24 cellular contexts compared by ENCODE assay signal in the genomic region with DNA sequence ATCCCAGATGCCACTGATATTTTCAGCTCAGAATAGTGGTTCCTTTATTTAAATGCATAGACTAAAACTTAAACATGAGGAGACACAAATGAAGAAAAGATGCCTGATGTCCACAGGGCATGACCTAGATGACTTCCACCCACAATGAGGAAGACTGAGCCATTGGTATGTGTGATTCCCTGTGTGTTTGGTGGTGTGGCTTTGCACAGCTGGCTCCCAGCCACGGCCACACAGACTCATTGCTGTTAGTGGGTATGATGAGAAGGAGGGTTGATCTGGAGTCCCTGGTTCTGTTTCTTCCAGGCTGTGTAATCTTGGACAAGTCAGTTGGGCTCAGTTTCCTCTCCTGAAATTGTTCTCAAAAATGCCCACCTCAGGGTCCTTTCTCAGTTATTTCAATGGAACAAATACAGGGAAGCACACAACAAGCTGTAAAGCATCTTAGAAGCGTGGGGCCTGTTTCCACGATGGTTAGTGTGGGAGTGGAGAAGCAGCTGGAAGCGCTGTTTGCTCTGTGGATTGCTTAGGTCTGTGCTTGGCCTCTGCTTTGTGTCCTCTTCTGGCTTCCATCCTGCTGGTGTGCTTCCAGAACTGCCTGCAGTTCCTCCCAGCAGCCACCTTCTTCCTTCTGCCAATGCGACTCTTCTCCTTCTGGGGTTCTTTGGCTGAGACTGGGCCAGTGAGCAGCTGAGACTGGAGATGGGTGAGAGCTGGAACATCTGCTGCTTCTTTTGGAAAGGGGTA.
A peak's percentile ranks its signal among the peaks of the same experiment; 100 is the strongest.
DNase-seq lines count a peak whose midpoint lies in the region; ATAC-seq and TF ChIP-seq lines count a peak whose summit lies in the region.
"Had no signal": no experiment of that assay in that cellular context is flagged by ENCODE, and none has a peak within 500 bp of the region (broad histone marks: within the 10 kb centered on the region; RNA-seq: fewer than 3 reads in every experiment).

No MANE protein-coding gene starts in this region.

- CTCF ChIA-PET in T-cell (lab: Charles Lee): no interaction called here

- no peaks in the 10 kb centered on the region for H3K9me3 ChIP-seq in ovary
- no peaks in the 10 kb centered on the region for H3K9me3 ChIP-seq in vagina
- H3K9me3 ChIP-seq: neutrophil had no signal

- no peaks in the 10 kb centered on the region for H3K4me1 Mint-ChIP-seq in T-cell
- H3K4me1 Mint-ChIP-seq: T-helper 17 cell had no signal

- H3K27me3 ChIP-seq in dorsolateral prefrontal cortex: no peaks in the 10 kb centered on the region
- no peaks in the 10 kb centered on the region for H3K27me3 ChIP-seq in ovary
- no peaks in the 10 kb centered on the region for H3K27me3 ChIP-seq in vagina
- H3K27me3 ChIP-seq: cardiac muscle cell, neutrophil, tibial nerve had no signal

- TF ChIP-seq POLR2A in ovary (IDR thresholded peaks at IDR 0.05): no peak
- no peak for TF ChIP-seq POLR2A in vagina (IDR thresholded peaks at IDR 0.05)

- ATAC-seq in T-cell (replicated peaks in 1 of 4): no peak
- ATAC-seq: T-helper 17 cell had no signal

- no peaks in the 10 kb centered on the region for H3K27me3 Mint-ChIP-seq in T-cell
- H3K27me3 Mint-ChIP-seq: CD4-positive, alpha-beta T cell; dendritic cell treated with granulocyte-macrophage colony-stimulating factor and Interleukin-4, amounts not matched to agents 40 ng/mL and 50 ng/mL, for 4 days; stimulated activated naive CD8-positive, alpha-beta T cell treated with anti-CD3 and anti-CD28 coated beads, Interleukin-15, Interleukin-2, amounts not matched to agents 100 ng/mL and 50 ng/mL, for 24 hours had no signal

- intact Hi-C loops in dorsolateral prefrontal cortex (cut with DNase I): no loop called here
- intact Hi-C loops in ovary (cut with DNase I): no loop called here
- intact Hi-C loops in vagina (cut with DNase I): no loop called here

- 40 to 46% (median 44%) methylated on average over 5 of the region's 5 CpGs for WGBS in ovary, 3 donors

- H3K4me1 ChIP-seq in ovary (ENCODE audit: insufficient read depth) (peaks cover 4% of the 10 kb centered on the region), vagina (no peaks in the 10 kb centered on the region)
- H3K4me1 ChIP-seq: tibial nerve had no signal

- H3K4me3 ChIP-seq in AG10803 (ENCODE audit: low read length) (no peak overlapping the region), dorsolateral prefrontal cortex (no peak overlapping the region), ovary (no peak overlapping the region), vagina (no peak overlapping the region)
- H3K4me3 ChIP-seq: cardiac muscle cell, tibial nerve had no signal

- no peak overlapping the region for H3K27ac Mint-ChIP-seq in T-cell
- H3K27ac Mint-ChIP-seq: activated naive CD4-positive, alpha-beta T cell treated with anti-CD3 and anti-CD28 coated beads for 36 hours; CD4-positive, alpha-beta T cell; dendritic cell treated with granulocyte-macrophage colony-stimulating factor and Interleukin-4, amounts not matched to agents 40 ng/mL and 50 ng/mL, for 4 days; HFFc6; stimulated activated naive CD8-positive, alpha-beta T cell treated with anti-CD3 and anti-CD28 coated beads, Interleukin-15, Interleukin-2, amounts not matched to agents 100 ng/mL and 50 ng/mL, for 24 hours; T-helper 17 cell had no signal

- peak overlapping the region in 18 of 59 donors; percentile 10 to 67 (median 34) for H3K27ac ChIP-seq in dorsolateral prefrontal cortex
- H3K27ac ChIP-seq in ovary: no peak overlapping the region
- no peak overlapping the region for H3K27ac ChIP-seq in vagina
- H3K27ac ChIP-seq: cardiac muscle cell, neutrophil, tibial nerve had no signal

- no peaks in the 10 kb centered on the region for H3K36me3 Mint-ChIP-seq in T-cell

- peaks cover 0 to 5% (median 4%) of the 10 kb centered on the region in 3 donors for H3K9me3 Mint-ChIP-seq in T-cell
- H3K9me3 Mint-ChIP-seq: activated naive CD4-positive, alpha-beta T cell treated with anti-CD3 and anti-CD28 coated beads for 36 hours; CD4-positive, alpha-beta T cell; HFFc6 had no signal

- DNase-seq in AG10803 (ENCODE audit: low read depth) (peak; percentile 56), GM03348 (ENCODE audit: low spot score) (peak; percentile 21), dorsolateral prefrontal cortex (peak in 8 of 10 donors; percentile 20 to 62 (median 50)), ovary (peak; percentile 30 to 63 (median 40)), NOMO-1 (lab: John Stamatoyannopoulos, UW; ENCODE audit: unreplicated experiment in 2 of 2) (no peak), vagina (ENCODE audit: extremely low spot score in 2 of 2) (no peak), T-cell (no peak), T1000 (lab: John Stamatoyannopoulos, UW) (no peak)
- DNase-seq: activated CD4-positive, alpha-beta T cell treated with anti-CD3 and anti-CD28 coated beads for 48 hours; activated naive CD4-positive, alpha-beta T cell treated with anti-CD3 and anti-CD28 coated beads for 36 hours; activated T-cell treated with anti-CD3 and anti-CD28 coated beads, Interleukin-2, amount 50 U/mL, for 48 hours; amygdala; CD4-positive, alpha-beta T cell; head of caudate nucleus; HFFc6; MM.1S; NCI-H1436; NCI-H510A treated with DMSO at 0.1 percent for 48 hours; T-helper 17 cell had no signal

- H3K36me3 ChIP-seq in ovary: no peaks in the 10 kb centered on the region
- H3K36me3 ChIP-seq in vagina: no peaks in the 10 kb centered on the region
- H3K36me3 ChIP-seq: cardiac muscle cell, neutrophil, tibial nerve had no signal

- TF ChIP-seq EP300 in ovary (IDR thresholded peaks at IDR 0.05): no peak

- POLR2A ChIA-PET in T-cell (lab: Charles Lee): no interaction called here

- TF ChIP-seq CTCF in AG10803 (conservative IDR thresholded peaks at IDR 0.05; ENCODE audit: low read length): no peak
- no peak for TF ChIP-seq CTCF in dorsolateral prefrontal cortex (IDR thresholded peaks at IDR 0.05 in 54 of 56, conservative IDR thresholded peaks at IDR 0.05 in 2 of 56; ENCODE audit: low read depth in 1 of 56, partially characterized antibody in 56 of 56)
- no peak for TF ChIP-seq CTCF in ovary (IDR thresholded peaks at IDR 0.05)
- TF ChIP-seq CTCF in vagina (IDR thresholded peaks at IDR 0.05): no peak

- H3K4me3 Mint-ChIP-seq in T-cell: no peak overlapping the region
- H3K4me3 Mint-ChIP-seq: activated naive CD4-positive, alpha-beta T cell treated with anti-CD3 and anti-CD28 coated beads for 36 hours; CD4-positive, alpha-beta T cell; dendritic cell treated with granulocyte-macrophage colony-stimulating factor and Interleukin-4, amounts not matched to agents 40 ng/mL and 50 ng/mL, for 4 days; HFFc6; stimulated activated naive CD8-positive, alpha-beta T cell treated with anti-CD3 and anti-CD28 coated beads, Interleukin-15, Interleukin-2, amounts not matched to agents 100 ng/mL and 50 ng/mL, for 24 hours; T-helper 17 cell had no signal

Comparison
In these comparisons a context has a peak if more than half of its experiments do, and no peak if none do; other contexts are left out.
1. DNase-seq: peak in AG10803 (single experiment), GM03348 (single experiment), dorsolateral prefrontal cortex (8 of 10) and ovary (5 of 5); none in NOMO-1 (0 of 2), vagina (0 of 2), T-cell (0 of 34) and T1000 (single experiment).